Comparison of ENCODE assay signal across 18 cellular contexts in the genomic region with DNA sequence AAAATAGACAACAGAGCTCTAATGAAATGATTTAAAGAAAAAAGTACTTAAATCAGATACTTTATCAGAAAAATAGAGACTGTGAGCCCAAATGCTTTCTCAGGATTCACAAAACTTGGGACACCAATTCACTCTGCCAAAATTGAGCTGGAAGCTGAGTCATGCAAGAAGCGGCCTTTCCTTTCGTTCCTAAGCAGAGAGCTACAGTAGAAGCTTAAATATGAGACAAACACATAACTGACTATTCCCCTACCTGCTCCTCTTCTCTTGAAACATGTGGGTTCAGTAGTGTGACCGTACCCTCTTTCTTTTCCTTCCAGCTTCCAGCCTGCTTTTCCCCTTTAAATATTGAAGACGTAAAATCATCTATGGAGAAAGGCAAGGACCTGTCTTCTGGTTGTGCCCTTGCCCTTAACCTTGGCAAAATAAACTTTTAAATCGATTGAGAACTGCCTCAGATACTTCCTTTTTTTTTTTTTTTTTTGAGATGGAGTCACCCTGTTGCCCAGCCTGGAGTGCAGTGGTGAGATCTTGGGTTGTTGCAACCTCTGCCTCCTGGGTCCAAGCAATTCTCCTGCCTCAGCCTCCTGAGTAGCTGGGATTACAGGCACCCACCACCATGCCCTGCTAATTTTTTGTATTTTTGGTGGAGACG. TPM values are rescaled to one million over a fixed set of nuclear protein-coding genes. Genes with fewer than 3 reads are reported as not detected.
DNase-seq lines count a peak whose midpoint lies in the region; ATAC-seq and TF ChIP-seq lines count a peak whose summit lies in the region.
"Had no signal": no experiment of that assay in that cellular context is flagged by ENCODE, and none has a peak within 500 bp of the region (broad histone marks: within the 10 kb centered on the region; RNA-seq: fewer than 3 reads in every experiment).

No MANE protein-coding gene starts in this region.

- in situ Hi-C loops in astrocyte of the spinal cord (cut with HindIII; ENCODE audit: low sequenced_read_pairs) = no loop called here

- no peak overlapping the region for H3K27ac ChIP-seq in left lung
- H3K27ac ChIP-seq: colonic mucosa, neutrophil, upper lobe of right lung had no signal

- no peaks in the 10 kb centered on the region for H3K36me3 ChIP-seq in left lung
- H3K36me3 ChIP-seq: colonic mucosa, neutrophil, upper lobe of right lung had no signal

- H3K4me3 ChIP-seq in astrocyte of the spinal cord (ENCODE audit: low read depth, low read length) (no peak overlapping the region), left lung (no peak overlapping the region)
- H3K4me3 ChIP-seq: colonic mucosa, upper lobe of right lung had no signal

- no peaks in the 10 kb centered on the region for H3K9me3 ChIP-seq in left lung
- H3K9me3 ChIP-seq: colonic mucosa, neutrophil, upper lobe of right lung had no signal

- intact Hi-C loops in left lung (cut with DNase I) = no loop called here
- intact Hi-C loops in left ventricle myocardium superior (cut with micrococcal nuclease) = no loop called here

- TF ChIP-seq CTCF in astrocyte of the spinal cord (IDR thresholded peaks at IDR 0.05; ENCODE audit: low read depth, low read length) = no peak
- no peak for TF ChIP-seq CTCF in left lung (IDR thresholded peaks at IDR 0.05)

- DNase-seq in AG08395 (ENCODE audit: low spot score) (peak; percentile 42), M059J (ENCODE audit: low read depth) (peak; percentile 58), astrocyte of the spinal cord (ENCODE audit: low read depth, low spot score) (peak; percentile 37), left lung (no peak), NCI-H1417 (lab: John Stamatoyannopoulos, UW) (no peak), left ventricle myocardium superior (no peak)
- DNase-seq in activated CD4-positive, CD25-positive, alpha-beta regulatory T cell (lab: John Stamatoyannopoulos, UW) = no peak
- DNase-seq: activated CD8-positive, alpha-beta memory T cell treated with anti-CD3 and anti-CD28 coated beads for 24 hours; activated naive CD4-positive, alpha-beta T cell treated with anti-CD3 and anti-CD28 coated beads for 36 hours; colonic mucosa; DMS79; left cardiac atrium; NCI-H1092 treated with DMSO at 0.1 percent for 48 hours; T-helper 9 cell; upper lobe of right lung had no signal

- H3K4me1 ChIP-seq in left lung = peaks cover 0 to 20% of the 10 kb centered on the region in 2 donors
- H3K4me1 ChIP-seq: colonic mucosa had no signal

- no peaks in the 10 kb centered on the region for H3K27me3 ChIP-seq in left lung
- H3K27me3 ChIP-seq: colonic mucosa, neutrophil had no signal

- peak; percentile 23 for ATAC-seq in left lung
- no peak for ATAC-seq in left ventricle myocardium superior
- ATAC-seq in HG02588 (IDR thresholded peaks at IDR 0.05; ENCODE audit: unreplicated experiment) = no peak
- ATAC-seq: upper lobe of right lung had no signal

RNA-seq across cellular contexts. Expression of gene SDS, which starts 4.4 kb away (rescaled TPM):
- 0.05 and 0.10 TPM in 2 replicates for total RNA-seq in M059J (2014; rRNA removed; shearing (Covaris generic))
- total RNA-seq in left lung (1 to 10 TPM; 1.5 to 3.2 TPM), left ventricle myocardium superior (not detected)
- total RNA-seq: activated naive CD4-positive, alpha-beta T cell treated with anti-CD3 and anti-CD28 coated beads for 36 hours; glomerular endothelial cell had no signal

RNA-seq across cellular contexts. Expression of gene SDSL, which starts 14.1 kb away (rescaled TPM):
- total RNA-seq in M059J (2014; rRNA removed; shearing (Covaris generic)) = 4.2 and 6.7 TPM in 2 replicates
- 10 to 100 TPM; 12.9 to 13.8 TPM for total RNA-seq in left lung
- total RNA-seq in left ventricle myocardium superior = 7.6 TPM
- total RNA-seq: activated naive CD4-positive, alpha-beta T cell treated with anti-CD3 and anti-CD28 coated beads for 36 hours had no signal

RNA-seq across cellular contexts. Expression of gene PLBD2, which starts 49.7 kb away (rescaled TPM):
- total RNA-seq in M059J (2014; rRNA removed; shearing (Covaris generic)) = 14.3 and 22.8 TPM in 2 replicates
- total RNA-seq in left lung (10 to 100 TPM; 48.7 to 75.0 TPM), left ventricle myocardium superior (34.4 TPM)

Comparison
In these comparisons a context has a peak if more than half of its experiments do, and no peak if none do; other contexts are left out.
1. DNase-seq: peak in AG08395 (single experiment), M059J (single experiment) and astrocyte of the spinal cord (single experiment); none in left lung (0 of 2), NCI-H1417 (0 of 3), left ventricle myocardium superior (single experiment) and activated CD4-positive, CD25-positive, alpha-beta regulatory T cell (0 of 4).